ENCODE assay signal across 2 cellular contexts in genomic region chr16:89957214-89957785, GRCh38.
TF ChIP-seq lines count a peak whose summit lies in the region.

No MANE protein-coding gene starts in this region.

TF ChIP-seq in K562, 482 proteins besides CTCF, POLR2A, EP300 and RAD21:
- TF ChIP-seq RBFOX2 (IDR thresholded peaks at IDR 0.05; ENCODE audit: low read depth, low read length) (0 out of 2 replicates have a peak, but pooled peaks have one; percentile 28), SRSF9 (IDR thresholded peaks at IDR 0.05; ENCODE audit: borderline replicate concordance, low read depth, low read length) (no peak)

TF ChIP-seq in HEK293T, 16 proteins besides CTCF, POLR2A, EP300 and RAD21:
- TF ChIP-seq FOXK2 (IDR thresholded peaks at IDR 0.05) (no peak), SP1 (IDR thresholded peaks at IDR 0.05) (no peak), HDGF (IDR thresholded peaks at IDR 0.05; ENCODE audit: borderline replicate concordance) (no peak), NFRKB (IDR thresholded peaks at IDR 0.05) (no peak), LEF1 (IDR thresholded peaks at IDR 0.05; ENCODE audit: borderline replicate concordance) (no peak), FOXM1 (IDR thresholded peaks at IDR 0.05; ENCODE audit: borderline replicate concordance) (no peak)
